Comparison of ENCODE assay signal across 1 cellular context in genomic region chr3:187968883-187969580, GRCh38.
TF ChIP-seq lines count a peak whose summit lies in the region.

No MANE protein-coding gene starts in this region.

TF ChIP-seq in liver, 16 proteins besides CTCF, POLR2A, EP300 and RAD21 (continued from another document):
- peak; percentile 64 for TF ChIP-seq REST (IDR thresholded peaks at IDR 0.05)
TF ChIP-seq in liver: peak in this region for 14.
